In the genomic region with DNA sequence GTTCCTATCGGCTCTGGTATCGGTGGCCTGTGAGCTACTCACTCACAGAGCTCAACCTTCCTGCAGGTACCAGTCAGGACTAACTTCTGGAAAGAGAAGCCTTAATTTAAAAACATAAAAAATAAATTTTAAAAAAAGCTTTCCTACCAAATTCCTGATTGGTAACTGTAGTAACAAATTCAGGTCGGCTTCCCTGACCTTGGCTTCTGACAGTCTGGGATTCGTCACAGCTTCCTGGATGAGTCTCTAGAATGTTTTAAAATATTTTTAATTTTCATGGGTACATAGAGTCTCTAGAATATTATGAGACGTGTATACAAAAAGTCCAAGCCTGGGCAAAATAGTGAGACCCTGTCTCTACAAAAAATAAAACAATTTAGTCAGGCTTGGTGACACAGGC, we compare ENCODE assay signal across 1 cellular context.
TF ChIP-seq lines count a peak whose summit lies in the region.

No MANE protein-coding gene starts in this region.

TF ChIP-seq in endothelial cell of umbilical vein, 7 proteins besides CTCF, POLR2A, EP300 and RAD21 (continued from another document):
- no peak for TF ChIP-seq FOS (IDR thresholded peaks at IDR 0.05; ENCODE audit: borderline replicate concordance, insufficient read depth, low read length)
